In genomic region chr1:235971020-235971419, GRCh38 we compare ENCODE assay signal across 8 cellular contexts.
DNase-seq lines count a peak whose midpoint lies in the region; ATAC-seq and TF ChIP-seq lines count a peak whose summit lies in the region.

No MANE protein-coding gene starts in this region.

- H3K23me2 ChIP-seq in H9 (ENCODE audit: insufficient read length, low read depth, low read length, poor library complexity, severe bottlenecking): peaks cover 5% of the 10 kb centered on the region

- H4K8ac ChIP-seq in H9 (replicated peaks; ENCODE audit: insufficient read length, low read depth, low read length): no peak overlapping the region

- H3K36me3 Mint-ChIP-seq in H9 (ENCODE audit: insufficient read depth in 1 of 3, low read depth in 3 of 3): no peaks in the 10 kb centered on the region

- no peak overlapping the region for H3K56ac ChIP-seq in H9 (ENCODE audit: insufficient read length, low read depth, low read length)

- TF ChIP-seq POLR2A in Peyer's patch (IDR thresholded peaks at IDR 0.05): no peak

- no peak overlapping the region for H3K4me3 ChIP-seq in Peyer's patch
- peak overlapping the region; percentile 69 for H3K4me3 ChIP-seq in smooth muscle cell

- H2BK15ac ChIP-seq in H9 (ENCODE audit: low read depth, low read length): no peak overlapping the region

- H3K4me1 ChIP-seq in H9 (ENCODE audit: insufficient read depth, low read length): no peaks in the 10 kb centered on the region
- H3K4me1 ChIP-seq in Peyer's patch: peaks cover 0 to 12% (median 0%) of the 10 kb centered on the region in 4 donors
- H3K4me1 ChIP-seq in foreskin keratinocyte: peaks cover 17% of the 10 kb centered on the region
- no peaks in the 10 kb centered on the region for H3K4me1 ChIP-seq in smooth muscle cell (ENCODE audit: low read depth)

- no peaks in the 10 kb centered on the region for H3K9me3 ChIP-seq in H9 (ENCODE audit: control insufficient read depth, low read depth, low read length)
- H3K9me3 ChIP-seq in Peyer's patch: no peaks in the 10 kb centered on the region
- H3K9me3 ChIP-seq in smooth muscle cell (replicated peaks; ENCODE audit: low read depth): no peaks in the 10 kb centered on the region

- no peak overlapping the region for H3K14ac ChIP-seq in H9 (ENCODE audit: insufficient read depth, low read length)

- TF ChIP-seq CTCF in H9 (conservative IDR thresholded peaks at IDR 0.05): no peak
- TF ChIP-seq CTCF in Peyer's patch (IDR thresholded peaks at IDR 0.05): no peak
- TF ChIP-seq CTCF in foreskin keratinocyte (conservative IDR thresholded peaks at IDR 0.05): no peak
- no peak for TF ChIP-seq CTCF in smooth muscle cell (IDR thresholded peaks at IDR 0.05; ENCODE audit: borderline replicate concordance, insufficient read depth, poor library complexity, severe bottlenecking)

- H2AK5ac ChIP-seq in H9 (ENCODE audit: insufficient read length, low read length): no peak overlapping the region

- no peak overlapping the region for H2BK12ac ChIP-seq in H9 (ENCODE audit: insufficient read length, low read depth, low read length)

- peaks cover 7 to 12% of the 10 kb centered on the region in 2 experiments; a peak in 3 of 4 replicates for H3K4me1 Mint-ChIP-seq in H9

- H3K27me3 ChIP-seq in H9 (ENCODE audit: insufficient read depth, low read length) (no peaks in the 10 kb centered on the region), Peyer's patch (no peaks in the 10 kb centered on the region), foreskin keratinocyte (no peaks in the 10 kb centered on the region), smooth muscle cell (ENCODE audit: low read depth) (no peaks in the 10 kb centered on the region)

- ATAC-seq in foreskin keratinocyte (no peak), GM21423 (IDR thresholded peaks at IDR 0.05; ENCODE audit: unreplicated experiment) (no peak)

- no peak overlapping the region for H2BK120ac ChIP-seq in H9 (ENCODE audit: low read depth, low read length, poor library complexity, severe bottlenecking)

- no peak overlapping the region for H4K91ac ChIP-seq in H9 (ENCODE audit: insufficient read length, low read depth, low read length)

- no peak overlapping the region for H3K27ac Mint-ChIP-seq in H9

- H3K4me3 Mint-ChIP-seq in H9: peak overlapping the region in 1 of 2 experiments; percentile 85; a peak in 1 of 5 replicates

- no peak overlapping the region for H3K23ac ChIP-seq in H9 (ENCODE audit: insufficient read length, low read depth, low read length)

- DNase-seq in H9: no peak
- DNase-seq in Peyer's patch: no peak
- no peak for DNase-seq in foreskin keratinocyte
- DNase-seq in smooth muscle cell (lab: John Stamatoyannopoulos, UW; ENCODE audit: unreplicated experiment): no peak
- no peak for DNase-seq in NCI-H82 (lab: John Stamatoyannopoulos, UW)
- DNase-seq in kidney glomerular epithelial cell (lab: John Stamatoyannopoulos, UW): no peak
- no peak for DNase-seq in C1 segment of cervical spinal cord (lab: John Stamatoyannopoulos, UW)

- no CpG with 5 or more reads among the region's 3 CpGs for WGBS in H9 (ENCODE audit: extremely low coverage, insufficient read length, low lambda C conversion rate)
- 85% methylated on average over 3 of the region's 3 CpGs for WGBS in smooth muscle cell (ENCODE audit: low lambda C conversion rate)

- H3K36me3 ChIP-seq in Peyer's patch (no peaks in the 10 kb centered on the region), smooth muscle cell (ENCODE audit: low read depth) (no peaks in the 10 kb centered on the region)

- no peak overlapping the region for H2BK5ac ChIP-seq in H9 (ENCODE audit: insufficient read length, low read length)

- no peak overlapping the region for H3K18ac ChIP-seq in H9 (ENCODE audit: insufficient read length, low read depth, low read length)

- H4K20me1 ChIP-seq in H9 (ENCODE audit: control insufficient read depth, insufficient read depth, insufficient read length): no peaks in the 10 kb centered on the region
- H4K20me1 ChIP-seq in smooth muscle cell (ENCODE audit: low read depth): no peaks in the 10 kb centered on the region

- no peak overlapping the region for H2BK20ac ChIP-seq in H9 (ENCODE audit: low read depth, low read length, poor library complexity, severe bottlenecking)

- peak overlapping the region; percentile 72 for H3K4me2 ChIP-seq in H9 (ENCODE audit: insufficient read depth, insufficient read length, low read length)
- peak overlapping the region; percentile 96 for H3K4me2 ChIP-seq in smooth muscle cell

- no peak overlapping the region for H3K9ac ChIP-seq in H9 (ENCODE audit: extremely low read depth, insufficient read length, low read length)
- H3K9ac ChIP-seq in smooth muscle cell (ENCODE audit: low read depth): no peak overlapping the region

- no peak overlapping the region for H4K5ac ChIP-seq in H9 (ENCODE audit: insufficient read length, low read depth, low read length)

- H3K9me3 Mint-ChIP-seq in H9: no peaks in the 10 kb centered on the region

- H3K79me1 ChIP-seq in H9 (ENCODE audit: insufficient read depth, low read depth, low read length, poor library complexity, severe bottlenecking): no peaks in the 10 kb centered on the region

- H2AFZ ChIP-seq in H9 (ENCODE audit: low read length) (no peak overlapping the region), smooth muscle cell (ENCODE audit: low read depth) (peak overlapping the region; percentile 4)

- H3K79me2 ChIP-seq in H9 (ENCODE audit: insufficient read depth, low read length) (no peaks in the 10 kb centered on the region), smooth muscle cell (ENCODE audit: low read depth) (no peaks in the 10 kb centered on the region)

- H3K27ac ChIP-seq in H9 (ENCODE audit: insufficient read length, low read depth, low read length) (no peak overlapping the region), Peyer's patch (peak overlapping the region; percentile 16 to 92 (median 78)), foreskin keratinocyte (peak overlapping the region; percentile 92), smooth muscle cell (ENCODE audit: low read depth) (peak overlapping the region; percentile 97)

- no peak overlapping the region for H3K4ac ChIP-seq in H9 (ENCODE audit: low read depth, low read length)

- no peaks in the 10 kb centered on the region; the same call in 1 of the 2 replicates for H3K27me3 Mint-ChIP-seq in H9 (ENCODE audit: low read depth)

- peaks cover 16% of the 10 kb centered on the region for H3F3A ChIP-seq in smooth muscle cell (ENCODE audit: low read depth)

- no peak overlapping the region for H3T11ph ChIP-seq in H9 (ENCODE audit: low read length)
